Comparison of ENCODE assay signal across 20 cellular contexts in the genomic region with DNA sequence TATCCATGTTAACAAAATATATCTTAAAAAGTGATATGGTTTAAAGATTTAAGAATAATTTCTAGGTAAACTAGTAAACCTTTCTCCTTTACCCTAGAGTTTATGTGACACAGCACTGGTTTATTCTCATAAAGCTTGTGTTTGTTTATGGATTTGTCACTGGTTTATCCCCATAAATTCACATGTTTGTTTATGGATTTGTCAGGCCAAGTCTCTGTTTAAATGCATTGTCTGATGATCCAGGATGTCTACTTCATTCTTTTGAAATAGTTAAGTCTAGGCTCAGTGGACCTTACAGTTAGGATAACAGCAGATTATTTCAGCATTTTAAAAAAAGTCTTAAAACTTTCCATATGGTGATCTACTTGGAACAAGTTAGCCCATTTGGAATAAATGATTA.
"Had no signal": no experiment of that assay in that cellular context is flagged by ENCODE, and none has a peak within 500 bp of the region (broad histone marks: within the 10 kb centered on the region; RNA-seq: fewer than 3 reads in every experiment).

No MANE protein-coding gene starts in this region.

- ATAC-seq: mucosa of descending colon; naive thymus-derived CD4-positive, alpha-beta T cell; natural killer cell treated with Interleukin-12 subunit alpha and Interleukin-12 subunit beta and Interleukin-15 and Interleukin-18, amount 100 ng/mL, for 72 hours; stimulated activated effector memory CD8-positive, alpha-beta T cell treated with anti-CD3 and anti-CD28 coated beads, Interleukin-12 subunit alpha, Interleukin-12 subunit beta, amount 100 ng/mL, for 72 hours; upper lobe of right lung had no signal

- H3K4me1 ChIP-seq: left ventricle myocardium inferior, right atrium auricular region, tibial artery had no signal

- H3K4me3 ChIP-seq: left ventricle myocardium inferior, lung, mucosa of descending colon, ovary, right atrium auricular region, right lobe of liver, suprapubic skin, thoracic aorta, tibial artery, upper lobe of right lung had no signal

- H3K36me3 ChIP-seq: left ventricle myocardium inferior, ovary, right atrium auricular region, right lobe of liver, suprapubic skin, thoracic aorta, tibial artery, upper lobe of right lung had no signal

- H3K27me3 ChIP-seq: ovary, right atrium auricular region, right lobe of liver, suprapubic skin, tibial artery, upper lobe of right lung had no signal

- H3K9me3 ChIP-seq: mucosa of descending colon, ovary, right atrium auricular region, right lobe of liver, suprapubic skin, thoracic aorta, tibial artery, upper lobe of right lung had no signal

- DNase-seq: hypothalamus; islet precursor cell; left ventricle myocardium inferior; midbrain; mucosa of descending colon; naive thymus-derived CD4-positive, alpha-beta T cell; ovary; stimulated activated CD4-positive, alpha-beta T cell treated with anti-CD3 and anti-CD28 coated beads, Interleukin-12 subunit alpha, Interleukin-12 subunit beta, amount 100 ng/mL, for 4 hours; stimulated activated CD4-positive, alpha-beta T cell treated with anti-CD3 and anti-CD28 coated beads, Interleukin-15, amount 100 ng/mL, for 24 hours; stimulated activated CD4-positive, alpha-beta T cell treated with anti-CD3 and anti-CD28 coated beads, Interleukin-4, amount 100 ng/mL, for 24 hours; stimulated activated naive CD4-positive, alpha-beta T cell; upper lobe of right lung had no signal

- H3K27ac ChIP-seq: left ventricle myocardium inferior, ovary, right atrium auricular region, suprapubic skin, thoracic aorta, tibial artery, upper lobe of right lung had no signal
